1 cellular context compared by ENCODE assay signal in the genomic region with DNA sequence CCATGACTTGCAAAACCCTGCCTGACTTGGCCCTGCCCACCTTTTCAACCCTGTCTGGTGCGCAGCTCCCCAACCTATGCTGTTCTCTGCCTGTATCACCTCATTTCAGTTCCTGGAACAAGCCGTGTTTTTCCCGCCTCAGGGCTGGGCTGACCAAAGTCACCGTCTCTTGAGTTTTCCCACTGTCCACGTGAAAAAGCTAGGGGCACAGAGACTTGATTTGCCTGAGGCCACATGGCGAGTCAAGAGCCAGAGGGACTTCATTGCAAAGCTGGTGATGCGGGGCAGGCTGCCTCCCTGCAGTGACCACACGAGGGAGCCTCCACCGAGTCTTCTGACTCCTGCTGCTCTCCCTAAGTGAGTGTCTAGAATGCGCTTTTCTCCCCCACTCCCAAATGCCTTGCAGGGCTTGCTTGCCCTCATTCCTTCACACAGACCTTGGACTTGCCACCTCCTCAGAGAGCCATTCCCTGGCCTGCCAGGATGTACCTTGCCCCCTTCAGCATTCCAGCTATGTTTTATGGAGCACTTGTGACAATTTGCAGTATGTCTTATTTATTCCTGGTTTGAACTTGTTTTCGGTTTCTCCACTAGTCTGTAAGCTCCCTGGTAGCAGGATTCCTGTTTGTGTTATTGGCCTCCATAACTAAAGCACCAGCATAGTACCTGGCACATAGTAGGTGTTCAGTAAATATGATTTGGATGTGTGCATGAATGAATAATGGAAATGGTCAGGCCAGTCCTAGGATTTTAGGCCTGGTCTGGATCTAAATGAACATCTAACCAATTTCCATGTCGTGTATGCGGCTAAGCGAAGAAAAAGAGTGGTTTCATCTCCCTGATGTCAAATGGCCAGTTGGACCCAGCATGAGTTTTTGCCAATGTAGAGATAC.
TF ChIP-seq lines count a peak whose summit lies in the region.

No MANE protein-coding gene starts in this region.

TF ChIP-seq in HepG2, 621 proteins besides CTCF, POLR2A, EP300 and RAD21 (continued from another document and continues in another):
- peak; percentile 93; the same call in 1 of the 2 replicates for TF ChIP-seq ZNF605 (CRISPR knock-in tag; IDR thresholded peaks at IDR 0.05)
- no peak for TF ChIP-seq HNF4G (IDR thresholded peaks at IDR 0.05; ENCODE audit: borderline replicate concordance, low read depth, low read length)
- TF ChIP-seq HNF4G (CRISPR knock-in tag; IDR thresholded peaks at IDR 0.05; ENCODE audit: borderline replicate concordance, low read depth): peak; percentile 50; the same call in 1 of the 2 replicates
- TF ChIP-seq YY1 (IDR thresholded peaks at IDR 0.05; ENCODE audit: insufficient read depth, insufficient replicate concordance, low read depth, low read length): peak; percentile 67
- TF ChIP-seq ZC3H13 (CRISPR knock-in tag; IDR thresholded peaks at IDR 0.05): no peak
- no peak for TF ChIP-seq ZSCAN12 (CRISPR knock-in tag; IDR thresholded peaks at IDR 0.05)
- TF ChIP-seq TEAD3 (CRISPR knock-in tag; optimal IDR thresholded peaks at IDR 0.05; ENCODE audit: borderline replicate concordance): peak; percentile 75
- TF ChIP-seq, protein P1, sequence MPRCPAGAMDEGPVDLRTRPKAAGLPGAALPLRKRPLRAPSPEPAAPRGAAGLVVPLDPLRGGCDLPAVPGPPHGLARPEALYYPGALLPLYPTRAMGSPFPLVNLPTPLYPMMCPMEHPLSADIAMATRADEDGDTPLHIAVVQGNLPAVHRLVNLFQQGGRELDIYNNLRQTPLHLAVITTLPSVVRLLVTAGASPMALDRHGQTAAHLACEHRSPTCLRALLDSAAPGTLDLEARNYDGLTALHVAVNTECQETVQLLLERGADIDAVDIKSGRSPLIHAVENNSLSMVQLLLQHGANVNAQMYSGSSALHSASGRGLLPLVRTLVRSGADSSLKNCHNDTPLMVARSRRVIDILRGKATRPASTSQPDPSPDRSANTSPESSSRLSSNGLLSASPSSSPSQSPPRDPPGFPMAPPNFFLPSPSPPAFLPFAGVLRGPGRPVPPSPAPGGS (CRISPR knock-in tag; IDR thresholded peaks at IDR 0.05): peak; percentile 81
- TF ChIP-seq, protein P2, sequence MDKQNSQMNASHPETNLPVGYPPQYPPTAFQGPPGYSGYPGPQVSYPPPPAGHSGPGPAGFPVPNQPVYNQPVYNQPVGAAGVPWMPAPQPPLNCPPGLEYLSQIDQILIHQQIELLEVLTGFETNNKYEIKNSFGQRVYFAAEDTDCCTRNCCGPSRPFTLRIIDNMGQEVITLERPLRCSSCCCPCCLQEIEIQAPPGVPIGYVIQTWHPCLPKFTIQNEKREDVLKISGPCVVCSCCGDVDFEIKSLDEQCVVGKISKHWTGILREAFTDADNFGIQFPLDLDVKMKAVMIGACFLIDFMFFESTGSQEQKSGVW (CRISPR knock-in tag; IDR thresholded peaks at IDR 0.05; ENCODE audit: borderline replicate concordance): no peak
- TF ChIP-seq ZBTB7A (CRISPR knock-in tag; IDR thresholded peaks at IDR 0.05): no peak
- TF ChIP-seq ZNF672 (CRISPR knock-in tag; IDR thresholded peaks at IDR 0.05): no peak
- TF ChIP-seq, protein P3, sequence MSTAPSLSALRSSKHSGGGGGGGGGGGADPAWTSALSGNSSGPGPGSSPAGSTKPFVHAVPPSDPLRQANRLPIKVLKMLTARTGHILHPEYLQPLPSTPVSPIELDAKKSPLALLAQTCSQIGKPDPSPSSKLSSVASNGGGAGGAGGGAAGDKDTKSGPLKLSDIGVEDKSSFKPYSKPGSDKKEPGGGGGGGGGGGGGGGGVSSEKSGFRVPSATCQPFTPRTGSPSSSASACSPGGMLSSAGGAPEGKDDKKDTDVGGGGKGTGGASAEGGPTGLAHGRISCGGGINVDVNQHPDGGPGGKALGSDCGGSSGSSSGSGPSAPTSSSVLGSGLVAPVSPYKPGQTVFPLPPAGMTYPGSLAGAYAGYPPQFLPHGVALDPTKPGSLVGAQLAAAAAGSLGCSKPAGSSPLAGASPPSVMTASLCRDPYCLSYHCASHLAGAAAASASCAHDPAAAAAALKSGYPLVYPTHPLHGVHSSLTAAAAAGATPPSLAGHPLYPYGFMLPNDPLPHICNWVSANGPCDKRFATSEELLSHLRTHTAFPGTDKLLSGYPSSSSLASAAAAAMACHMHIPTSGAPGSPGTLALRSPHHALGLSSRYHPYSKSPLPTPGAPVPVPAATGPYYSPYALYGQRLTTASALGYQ (CRISPR knock-in tag; IDR thresholded peaks at IDR 0.05): no peak
- TF ChIP-seq ZNF124 (CRISPR knock-in tag; IDR thresholded peaks at IDR 0.05): peak; percentile 49; the same call in 1 of the 2 replicates
- no peak for TF ChIP-seq FOXK2 (IDR thresholded peaks at IDR 0.05)
- peak; percentile 53; the same call in 1 of the 2 replicates for TF ChIP-seq ZNF224 (CRISPR knock-in tag; IDR thresholded peaks at IDR 0.05)
- TF ChIP-seq, protein P4, sequence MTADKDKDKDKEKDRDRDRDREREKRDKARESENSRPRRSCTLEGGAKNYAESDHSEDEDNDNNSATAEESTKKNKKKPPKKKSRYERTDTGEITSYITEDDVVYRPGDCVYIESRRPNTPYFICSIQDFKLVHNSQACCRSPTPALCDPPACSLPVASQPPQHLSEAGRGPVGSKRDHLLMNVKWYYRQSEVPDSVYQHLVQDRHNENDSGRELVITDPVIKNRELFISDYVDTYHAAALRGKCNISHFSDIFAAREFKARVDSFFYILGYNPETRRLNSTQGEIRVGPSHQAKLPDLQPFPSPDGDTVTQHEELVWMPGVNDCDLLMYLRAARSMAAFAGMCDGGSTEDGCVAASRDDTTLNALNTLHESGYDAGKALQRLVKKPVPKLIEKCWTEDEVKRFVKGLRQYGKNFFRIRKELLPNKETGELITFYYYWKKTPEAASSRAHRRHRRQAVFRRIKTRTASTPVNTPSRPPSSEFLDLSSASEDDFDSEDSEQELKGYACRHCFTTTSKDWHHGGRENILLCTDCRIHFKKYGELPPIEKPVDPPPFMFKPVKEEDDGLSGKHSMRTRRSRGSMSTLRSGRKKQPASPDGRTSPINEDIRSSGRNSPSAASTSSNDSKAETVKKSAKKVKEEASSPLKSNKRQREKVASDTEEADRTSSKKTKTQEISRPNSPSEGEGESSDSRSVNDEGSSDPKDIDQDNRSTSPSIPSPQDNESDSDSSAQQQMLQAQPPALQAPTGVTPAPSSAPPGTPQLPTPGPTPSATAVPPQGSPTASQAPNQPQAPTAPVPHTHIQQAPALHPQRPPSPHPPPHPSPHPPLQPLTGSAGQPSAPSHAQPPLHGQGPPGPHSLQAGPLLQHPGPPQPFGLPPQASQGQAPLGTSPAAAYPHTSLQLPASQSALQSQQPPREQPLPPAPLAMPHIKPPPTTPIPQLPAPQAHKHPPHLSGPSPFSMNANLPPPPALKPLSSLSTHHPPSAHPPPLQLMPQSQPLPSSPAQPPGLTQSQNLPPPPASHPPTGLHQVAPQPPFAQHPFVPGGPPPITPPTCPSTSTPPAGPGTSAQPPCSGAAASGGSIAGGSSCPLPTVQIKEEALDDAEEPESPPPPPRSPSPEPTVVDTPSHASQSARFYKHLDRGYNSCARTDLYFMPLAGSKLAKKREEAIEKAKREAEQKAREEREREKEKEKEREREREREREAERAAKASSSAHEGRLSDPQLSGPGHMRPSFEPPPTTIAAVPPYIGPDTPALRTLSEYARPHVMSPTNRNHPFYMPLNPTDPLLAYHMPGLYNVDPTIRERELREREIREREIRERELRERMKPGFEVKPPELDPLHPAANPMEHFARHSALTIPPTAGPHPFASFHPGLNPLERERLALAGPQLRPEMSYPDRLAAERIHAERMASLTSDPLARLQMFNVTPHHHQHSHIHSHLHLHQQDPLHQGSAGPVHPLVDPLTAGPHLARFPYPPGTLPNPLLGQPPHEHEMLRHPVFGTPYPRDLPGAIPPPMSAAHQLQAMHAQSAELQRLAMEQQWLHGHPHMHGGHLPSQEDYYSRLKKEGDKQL (CRISPR knock-in tag; IDR thresholded peaks at IDR 0.05; ENCODE audit: low read depth): no peak
- TF ChIP-seq ZNF891 (CRISPR knock-in tag; IDR thresholded peaks at IDR 0.05): peak; percentile 71; the same call in 1 of the 2 replicates
- no peak for TF ChIP-seq ZNF282 (IDR thresholded peaks at IDR 0.05; ENCODE audit: partially characterized antibody)
- TF ChIP-seq HMG20A (CRISPR knock-in tag; IDR thresholded peaks at IDR 0.05; ENCODE audit: borderline replicate concordance): peak; percentile 60; the same call in 1 of the 2 replicates
- TF ChIP-seq ZNF33B (CRISPR knock-in tag; IDR thresholded peaks at IDR 0.05): peak; percentile 82
- TF ChIP-seq MZF1 (CRISPR knock-in tag; IDR thresholded peaks at IDR 0.05; ENCODE audit: borderline replicate concordance): no peak
- TF ChIP-seq, protein P5, sequence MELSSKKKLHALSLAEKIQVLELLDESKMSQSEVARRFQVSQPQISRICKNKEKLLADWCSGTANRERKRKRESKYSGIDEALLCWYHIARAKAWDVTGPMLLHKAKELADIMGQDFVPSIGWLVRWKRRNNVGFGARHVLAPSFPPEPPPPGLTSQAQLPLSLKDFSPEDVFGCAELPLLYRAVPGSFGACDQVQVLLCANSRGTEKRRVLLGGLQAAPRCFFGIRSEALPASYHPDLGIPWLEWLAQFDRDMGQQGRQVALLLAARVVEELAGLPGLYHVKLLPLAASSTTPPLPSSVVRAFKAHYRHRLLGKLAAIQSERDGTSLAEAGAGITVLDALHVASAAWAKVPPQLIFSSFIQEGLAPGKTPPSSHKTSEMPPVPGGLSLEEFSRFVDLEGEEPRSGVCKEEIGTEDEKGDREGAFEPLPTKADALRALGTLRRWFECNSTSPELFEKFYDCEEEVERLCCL (CRISPR knock-in tag; IDR thresholded peaks at IDR 0.05; ENCODE audit: borderline replicate concordance): no peak
- no peak for TF ChIP-seq LCORL (IDR thresholded peaks at IDR 0.05)
- peak; percentile 60 for TF ChIP-seq LCORL (CRISPR knock-in tag; IDR thresholded peaks at IDR 0.05)
- no peak for TF ChIP-seq ASH2L (IDR thresholded peaks at IDR 0.05; ENCODE audit: insufficient read length, low read depth, low read length)
- TF ChIP-seq, protein P6, sequence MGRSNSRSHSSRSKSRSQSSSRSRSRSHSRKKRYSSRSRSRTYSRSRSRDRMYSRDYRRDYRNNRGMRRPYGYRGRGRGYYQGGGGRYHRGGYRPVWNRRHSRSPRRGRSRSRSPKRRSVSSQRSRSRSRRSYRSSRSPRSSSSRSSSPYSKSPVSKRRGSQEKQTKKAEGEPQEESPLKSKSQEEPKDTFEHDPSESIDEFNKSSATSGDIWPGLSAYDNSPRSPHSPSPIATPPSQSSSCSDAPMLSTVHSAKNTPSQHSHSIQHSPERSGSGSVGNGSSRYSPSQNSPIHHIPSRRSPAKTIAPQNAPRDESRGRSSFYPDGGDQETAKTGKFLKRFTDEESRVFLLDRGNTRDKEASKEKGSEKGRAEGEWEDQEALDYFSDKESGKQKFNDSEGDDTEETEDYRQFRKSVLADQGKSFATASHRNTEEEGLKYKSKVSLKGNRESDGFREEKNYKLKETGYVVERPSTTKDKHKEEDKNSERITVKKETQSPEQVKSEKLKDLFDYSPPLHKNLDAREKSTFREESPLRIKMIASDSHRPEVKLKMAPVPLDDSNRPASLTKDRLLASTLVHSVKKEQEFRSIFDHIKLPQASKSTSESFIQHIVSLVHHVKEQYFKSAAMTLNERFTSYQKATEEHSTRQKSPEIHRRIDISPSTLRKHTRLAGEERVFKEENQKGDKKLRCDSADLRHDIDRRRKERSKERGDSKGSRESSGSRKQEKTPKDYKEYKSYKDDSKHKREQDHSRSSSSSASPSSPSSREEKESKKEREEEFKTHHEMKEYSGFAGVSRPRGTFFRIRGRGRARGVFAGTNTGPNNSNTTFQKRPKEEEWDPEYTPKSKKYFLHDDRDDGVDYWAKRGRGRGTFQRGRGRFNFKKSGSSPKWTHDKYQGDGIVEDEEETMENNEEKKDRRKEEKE (IDR thresholded peaks at IDR 0.05): no peak
- TF ChIP-seq SMYD3 (CRISPR knock-in tag; IDR thresholded peaks at IDR 0.05): no peak
- TF ChIP-seq TP53 (CRISPR knock-in tag; conservative IDR thresholded peaks at IDR 0.05): no peak
- TF ChIP-seq, protein P7, sequence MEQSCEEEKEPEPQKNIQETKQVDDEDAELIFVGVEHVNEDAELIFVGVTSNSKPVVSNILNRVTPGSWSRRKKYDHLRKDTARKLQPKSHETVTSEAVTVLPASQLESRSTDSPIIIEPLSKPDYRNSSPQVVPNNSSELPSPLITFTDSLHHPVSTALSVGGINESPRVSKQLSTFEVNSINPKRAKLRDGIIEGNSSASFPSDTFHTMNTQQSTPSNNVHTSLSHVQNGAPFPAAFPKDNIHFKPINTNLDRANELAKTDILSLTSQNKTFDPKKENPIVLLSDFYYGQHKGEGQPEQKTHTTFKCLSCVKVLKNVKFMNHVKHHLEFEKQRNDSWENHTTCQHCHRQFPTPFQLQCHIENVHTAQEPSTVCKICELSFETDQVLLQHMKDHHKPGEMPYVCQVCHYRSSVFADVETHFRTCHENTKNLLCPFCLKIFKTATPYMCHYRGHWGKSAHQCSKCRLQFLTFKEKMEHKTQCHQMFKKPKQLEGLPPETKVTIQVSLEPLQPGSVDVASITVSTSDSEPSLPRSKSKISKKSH (CRISPR knock-in tag; IDR thresholded peaks at IDR 0.05; ENCODE audit: borderline replicate concordance): peak; percentile 87; the same call in 1 of the 2 replicates
- 0 out of 2 replicates have a peak, but pooled peaks have one; percentile 33 for TF ChIP-seq ZSCAN31 (CRISPR knock-in tag; IDR thresholded peaks at IDR 0.05; ENCODE audit: low read depth)
- TF ChIP-seq ZNF24 (IDR thresholded peaks at IDR 0.05): no peak
- TF ChIP-seq ZNF749 (CRISPR knock-in tag; IDR thresholded peaks at IDR 0.05; ENCODE audit: borderline replicate concordance): no peak
- peak; percentile 46; the same call in 1 of the 2 replicates for TF ChIP-seq CEBPG (CRISPR knock-in tag; IDR thresholded peaks at IDR 0.05)
- TF ChIP-seq ZNF451 (CRISPR knock-in tag; IDR thresholded peaks at IDR 0.05): no peak
- TF ChIP-seq TCF7L2 (IDR thresholded peaks at IDR 0.05; ENCODE audit: low read depth, low read length): no peak
- peak; percentile 30; the same call in 1 of the 2 replicates for TF ChIP-seq GLI4 (CRISPR knock-in tag; IDR thresholded peaks at IDR 0.05; ENCODE audit: borderline replicate concordance)
- TF ChIP-seq, protein P8, sequence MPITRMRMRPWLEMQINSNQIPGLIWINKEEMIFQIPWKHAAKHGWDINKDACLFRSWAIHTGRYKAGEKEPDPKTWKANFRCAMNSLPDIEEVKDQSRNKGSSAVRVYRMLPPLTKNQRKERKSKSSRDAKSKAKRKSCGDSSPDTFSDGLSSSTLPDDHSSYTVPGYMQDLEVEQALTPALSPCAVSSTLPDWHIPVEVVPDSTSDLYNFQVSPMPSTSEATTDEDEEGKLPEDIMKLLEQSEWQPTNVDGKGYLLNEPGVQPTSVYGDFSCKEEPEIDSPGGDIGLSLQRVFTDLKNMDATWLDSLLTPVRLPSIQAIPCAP (CRISPR knock-in tag; IDR thresholded peaks at IDR 0.05; ENCODE audit: low read depth): no peak
- TF ChIP-seq, protein P9, sequence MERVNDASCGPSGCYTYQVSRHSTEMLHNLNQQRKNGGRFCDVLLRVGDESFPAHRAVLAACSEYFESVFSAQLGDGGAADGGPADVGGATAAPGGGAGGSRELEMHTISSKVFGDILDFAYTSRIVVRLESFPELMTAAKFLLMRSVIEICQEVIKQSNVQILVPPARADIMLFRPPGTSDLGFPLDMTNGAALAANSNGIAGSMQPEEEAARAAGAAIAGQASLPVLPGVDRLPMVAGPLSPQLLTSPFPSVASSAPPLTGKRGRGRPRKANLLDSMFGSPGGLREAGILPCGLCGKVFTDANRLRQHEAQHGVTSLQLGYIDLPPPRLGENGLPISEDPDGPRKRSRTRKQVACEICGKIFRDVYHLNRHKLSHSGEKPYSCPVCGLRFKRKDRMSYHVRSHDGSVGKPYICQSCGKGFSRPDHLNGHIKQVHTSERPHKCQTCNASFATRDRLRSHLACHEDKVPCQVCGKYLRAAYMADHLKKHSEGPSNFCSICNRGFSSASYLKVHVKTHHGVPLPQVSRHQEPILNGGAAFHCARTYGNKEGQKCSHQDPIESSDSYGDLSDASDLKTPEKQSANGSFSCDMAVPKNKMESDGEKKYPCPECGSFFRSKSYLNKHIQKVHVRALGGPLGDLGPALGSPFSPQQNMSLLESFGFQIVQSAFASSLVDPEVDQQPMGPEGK (CRISPR knock-in tag; IDR thresholded peaks at IDR 0.05): peak; percentile 53
- TF ChIP-seq ZNF652 (CRISPR knock-in tag; IDR thresholded peaks at IDR 0.05; ENCODE audit: borderline replicate concordance, low read depth): no peak
- 0 out of 2 replicates have a peak, but pooled peaks have one; percentile 25 for TF ChIP-seq DNMT3B (CRISPR knock-in tag; conservative IDR thresholded peaks at IDR 0.05)
